Comparison of ENCODE assay signal across 17 cellular contexts in genomic region chr22:20412474-20413216, GRCh38.
"Had no signal": no experiment of that assay in that cellular context is flagged by ENCODE, and none has a peak within 500 bp of the region (broad histone marks: within the 10 kb centered on the region; RNA-seq: fewer than 3 reads in every experiment).

No MANE protein-coding gene starts in this region.

- H3K4me3 ChIP-seq: dorsolateral prefrontal cortex, mucosa of descending colon, psoas muscle, right lobe of liver, upper lobe of left lung had no signal

- H3K27me3 ChIP-seq: dorsolateral prefrontal cortex, right lobe of liver, upper lobe of left lung had no signal

- H3K4me3 Mint-ChIP-seq: activated CD8-positive, alpha-beta T cell treated with anti-CD3 and anti-CD28 coated beads for 36 hours; activated T-cell treated with anti-CD3 and anti-CD28 coated beads, Interleukin-2, amount 50 U/mL, for 72 hours; naive thymus-derived CD8-positive, alpha-beta T cell had no signal

- H3K9me3 Mint-ChIP-seq: activated CD8-positive, alpha-beta T cell treated with anti-CD3 and anti-CD28 coated beads for 36 hours; activated T-cell treated with anti-CD3 and anti-CD28 coated beads, Interleukin-2, amount 50 U/mL, for 72 hours; naive thymus-derived CD8-positive, alpha-beta T cell had no signal

- H3K27me3 Mint-ChIP-seq: activated CD8-positive, alpha-beta T cell treated with anti-CD3 and anti-CD28 coated beads for 36 hours; naive thymus-derived CD8-positive, alpha-beta T cell had no signal

- ATAC-seq: activated CD8-positive, alpha-beta T cell treated with anti-CD3 and anti-CD28 coated beads for 36 hours; activated T-cell treated with anti-CD3 and anti-CD28 coated beads, Interleukin-2, amount 50 U/mL, for 72 hours; esophagus mucosa; mucosa of descending colon; naive thymus-derived CD8-positive, alpha-beta T cell; psoas muscle; right lobe of liver had no signal

- H3K4me1 ChIP-seq: psoas muscle, right lobe of liver had no signal

- DNase-seq: activated CD4-positive, alpha-beta T cell treated with anti-CD3 and anti-CD28 coated beads for 4 hours; activated CD8-positive, alpha-beta memory T cell treated with anti-CD3 and anti-CD28 coated beads, Interleukin-2, amount 50 U/mL, for 4 hours; activated CD8-positive, alpha-beta T cell treated with anti-CD3 and anti-CD28 coated beads for 36 hours; activated naive CD4-positive, alpha-beta T cell treated with Interleukin-2 at 50 U/mL for 16 hours; activated T-cell treated with anti-CD3 and anti-CD28 coated beads, Interleukin-2, amount 50 U/mL, for 72 hours; dorsolateral prefrontal cortex; glutamatergic neuron; mucosa of descending colon; naive thymus-derived CD8-positive, alpha-beta T cell; stimulated activated CD4-positive, alpha-beta T cell treated with anti-CD3 and anti-CD28 coated beads, Interleukin-12 subunit alpha, Interleukin-12 subunit beta, amount 100 ng/mL, for 4 hours; stimulated activated naive CD4-positive, alpha-beta T cell treated with Interleukin-2 at 50 U/mL for 16 hours; T1000; upper lobe of left lung; WERI-Rb-1 had no signal

- H3K27ac ChIP-seq: dorsolateral prefrontal cortex, psoas muscle, right lobe of liver, upper lobe of left lung, WERI-Rb-1 had no signal

- H3K36me3 ChIP-seq: right lobe of liver, WERI-Rb-1 had no signal

- H3K27ac Mint-ChIP-seq: activated CD8-positive, alpha-beta T cell treated with anti-CD3 and anti-CD28 coated beads for 36 hours; activated T-cell treated with anti-CD3 and anti-CD28 coated beads, Interleukin-2, amount 50 U/mL, for 72 hours had no signal

- H3K4me1 Mint-ChIP-seq: naive thymus-derived CD8-positive, alpha-beta T cell had no signal

- H3K9me3 ChIP-seq: mucosa of descending colon, psoas muscle, right lobe of liver, upper lobe of left lung had no signal
